1 cellular context compared by ENCODE assay signal in the genomic region with DNA sequence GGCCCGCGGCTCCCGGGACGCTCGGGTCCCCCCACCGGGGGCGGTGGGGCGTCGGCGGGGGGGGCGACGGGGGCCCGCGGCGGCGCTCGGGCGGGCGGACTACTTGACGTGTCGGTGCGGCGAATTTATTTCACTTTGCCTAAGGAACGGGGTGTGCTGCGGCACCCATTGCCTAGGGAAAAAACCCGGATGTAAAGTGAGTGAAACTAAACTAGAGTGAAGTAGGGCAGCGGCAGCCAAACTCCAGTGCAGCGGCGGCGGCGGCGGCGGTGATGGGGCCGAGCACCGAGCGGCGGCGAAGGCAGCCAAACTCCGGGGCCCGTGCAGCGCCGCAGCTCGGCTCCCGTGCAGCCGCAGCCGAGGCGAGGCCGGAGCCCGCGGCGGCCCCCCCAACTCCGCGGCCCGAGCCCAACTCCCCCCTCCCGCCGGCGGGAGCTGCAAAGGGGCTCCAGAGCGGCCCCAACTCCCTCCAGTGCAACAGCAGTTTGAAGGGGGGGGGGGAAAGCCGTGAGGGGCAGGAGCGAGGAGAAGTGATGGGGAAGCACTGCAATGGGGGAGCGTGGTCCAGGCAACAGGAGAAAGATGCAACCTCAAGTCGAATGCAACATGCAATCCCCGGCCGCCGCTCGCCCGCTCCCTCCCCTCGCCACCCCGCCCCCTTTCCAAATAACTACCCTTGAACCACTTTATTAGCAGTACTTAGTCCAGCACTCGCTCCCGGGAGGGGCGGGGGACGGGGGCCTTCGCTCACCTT.
TF ChIP-seq lines count a peak whose summit lies in the region.

No MANE protein-coding gene starts in this region.

TF ChIP-seq in HepG2, 621 proteins besides CTCF, POLR2A, EP300 and RAD21 (continued from another document and continues in another):
- TF ChIP-seq, protein P1, sequence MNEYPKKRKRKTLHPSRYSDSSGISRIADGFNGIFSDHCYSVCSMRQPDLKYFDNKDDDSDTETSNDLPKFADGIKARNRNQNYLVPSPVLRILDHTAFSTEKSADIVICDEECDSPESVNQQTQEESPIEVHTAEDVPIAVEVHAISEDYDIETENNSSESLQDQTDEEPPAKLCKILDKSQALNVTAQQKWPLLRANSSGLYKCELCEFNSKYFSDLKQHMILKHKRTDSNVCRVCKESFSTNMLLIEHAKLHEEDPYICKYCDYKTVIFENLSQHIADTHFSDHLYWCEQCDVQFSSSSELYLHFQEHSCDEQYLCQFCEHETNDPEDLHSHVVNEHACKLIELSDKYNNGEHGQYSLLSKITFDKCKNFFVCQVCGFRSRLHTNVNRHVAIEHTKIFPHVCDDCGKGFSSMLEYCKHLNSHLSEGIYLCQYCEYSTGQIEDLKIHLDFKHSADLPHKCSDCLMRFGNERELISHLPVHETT (CRISPR knock-in tag; conservative IDR thresholded peaks at IDR 0.05) = peak; percentile 72
- TF ChIP-seq ZNF343 (CRISPR knock-in tag; IDR thresholded peaks at IDR 0.05) (no peak), TARDBP (CRISPR knock-in tag; IDR thresholded peaks at IDR 0.05) (no peak), ZNF773 (CRISPR knock-in tag; IDR thresholded peaks at IDR 0.05; ENCODE audit: borderline replicate concordance) (no peak), SP2 (CRISPR knock-in tag; IDR thresholded peaks at IDR 0.05) (no peak), ZNF382 (CRISPR knock-in tag; IDR thresholded peaks at IDR 0.05; ENCODE audit: borderline replicate concordance) (no peak), KDM6A (CRISPR knock-in tag; IDR thresholded peaks at IDR 0.05; ENCODE audit: low read depth) (no peak), ZNF749 (CRISPR knock-in tag; IDR thresholded peaks at IDR 0.05; ENCODE audit: borderline replicate concordance) (no peak), SP1 (IDR thresholded peaks at IDR 0.05) (no peak), SP1 (CRISPR knock-in tag; IDR thresholded peaks at IDR 0.05) (no peak), DR1 (CRISPR knock-in tag; IDR thresholded peaks at IDR 0.05) (no peak), NFE2L2 (IDR thresholded peaks at IDR 0.05; ENCODE audit: low read length) (no peak), GATAD1 (CRISPR knock-in tag; IDR thresholded peaks at IDR 0.05) (no peak), ZNF432 (CRISPR knock-in tag; IDR thresholded peaks at IDR 0.05; ENCODE audit: borderline replicate concordance) (no peak), PCBP2 (optimal IDR thresholded peaks at IDR 0.05; ENCODE audit: low read depth, low read length, poor library complexity, severe bottlenecking) (no peak), SRSF1 (optimal IDR thresholded peaks at IDR 0.05; ENCODE audit: low read depth, low read length) (peak; percentile 34), KDM2A (CRISPR knock-in tag; IDR thresholded peaks at IDR 0.05; ENCODE audit: borderline replicate concordance, low read depth) (peak; percentile 11; the same call in 1 of the 2 replicates), ZNF598 (CRISPR knock-in tag; IDR thresholded peaks at IDR 0.05; ENCODE audit: borderline replicate concordance) (no peak), RBAK (CRISPR knock-in tag; IDR thresholded peaks at IDR 0.05) (no peak), HDAC2 (CRISPR knock-in tag; IDR thresholded peaks at IDR 0.05) (no peak), MED1 (CRISPR knock-in tag; IDR thresholded peaks at IDR 0.05) (peak; percentile 27; the same call in 1 of the 2 replicates), CHD2 (IDR thresholded peaks at IDR 0.05; ENCODE audit: low read depth, low read length) (peak; percentile 53), ZFY (CRISPR knock-in tag; IDR thresholded peaks at IDR 0.05) (peak; percentile 65; the same call in 1 of the 2 replicates), ZNF782 (CRISPR knock-in tag; IDR thresholded peaks at IDR 0.05; ENCODE audit: borderline replicate concordance) (no peak), ZNF780A (CRISPR knock-in tag; IDR thresholded peaks at IDR 0.05) (no peak), POLR2AphosphoS5 (IDR thresholded peaks at IDR 0.05; ENCODE audit: low read depth, low read length) (peak; percentile 52), ZNF747 (CRISPR knock-in tag; IDR thresholded peaks at IDR 0.05; ENCODE audit: borderline replicate concordance) (no peak), ARNT2 (CRISPR knock-in tag; IDR thresholded peaks at IDR 0.05; ENCODE audit: low read depth) (peak; percentile 38; the same call in 1 of the 2 replicates), MYNN (CRISPR knock-in tag; IDR thresholded peaks at IDR 0.05; ENCODE audit: low read depth) (no peak), REL (CRISPR knock-in tag; conservative IDR thresholded peaks at IDR 0.05) (no peak), PHF21A (CRISPR knock-in tag; IDR thresholded peaks at IDR 0.05) (peak; percentile 100), GABPA (IDR thresholded peaks at IDR 0.05; ENCODE audit: low read depth, low read length) (no peak), GABPA (CRISPR knock-in tag; IDR thresholded peaks at IDR 0.05; ENCODE audit: low read depth) (no peak), ZFP62 (CRISPR knock-in tag; IDR thresholded peaks at IDR 0.05) (no peak), REPIN1 (CRISPR knock-in tag; IDR thresholded peaks at IDR 0.05; ENCODE audit: borderline replicate concordance, low read depth) (no peak), ZNF331 (CRISPR knock-in tag; IDR thresholded peaks at IDR 0.05) (peak; percentile 12; the same call in 1 of the 2 replicates)
- TF ChIP-seq, protein P2, sequence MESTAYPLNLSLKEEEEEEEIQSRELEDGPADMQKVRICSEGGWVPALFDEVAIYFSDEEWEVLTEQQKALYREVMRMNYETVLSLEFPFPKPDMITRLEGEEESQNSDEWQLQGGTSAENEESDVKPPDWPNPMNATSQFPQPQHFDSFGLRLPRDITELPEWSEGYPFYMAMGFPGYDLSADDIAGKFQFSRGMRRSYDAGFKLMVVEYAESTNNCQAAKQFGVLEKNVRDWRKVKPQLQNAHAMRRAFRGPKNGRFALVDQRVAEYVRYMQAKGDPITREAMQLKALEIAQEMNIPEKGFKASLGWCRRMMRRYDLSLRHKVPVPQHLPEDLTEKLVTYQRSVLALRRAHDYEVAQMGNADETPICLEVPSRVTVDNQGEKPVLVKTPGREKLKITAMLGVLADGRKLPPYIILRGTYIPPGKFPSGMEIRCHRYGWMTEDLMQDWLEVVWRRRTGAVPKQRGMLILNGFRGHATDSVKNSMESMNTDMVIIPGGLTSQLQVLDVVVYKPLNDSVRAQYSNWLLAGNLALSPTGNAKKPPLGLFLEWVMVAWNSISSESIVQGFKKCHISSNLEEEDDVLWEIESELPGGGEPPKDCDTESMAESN (CRISPR knock-in tag; conservative IDR thresholded peaks at IDR 0.05) = 0 out of 2 replicates have a peak, but pooled peaks have one; percentile 36
- TF ChIP-seq, protein P3, sequence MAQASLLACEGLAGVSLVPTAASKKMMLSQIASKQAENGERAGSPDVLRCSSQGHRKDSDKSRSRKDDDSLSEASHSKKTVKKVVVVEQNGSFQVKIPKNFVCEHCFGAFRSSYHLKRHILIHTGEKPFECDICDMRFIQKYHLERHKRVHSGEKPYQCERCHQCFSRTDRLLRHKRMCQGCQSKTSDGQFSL (CRISPR knock-in tag; IDR thresholded peaks at IDR 0.05) = peak; percentile 84
- TF ChIP-seq, protein P4, sequence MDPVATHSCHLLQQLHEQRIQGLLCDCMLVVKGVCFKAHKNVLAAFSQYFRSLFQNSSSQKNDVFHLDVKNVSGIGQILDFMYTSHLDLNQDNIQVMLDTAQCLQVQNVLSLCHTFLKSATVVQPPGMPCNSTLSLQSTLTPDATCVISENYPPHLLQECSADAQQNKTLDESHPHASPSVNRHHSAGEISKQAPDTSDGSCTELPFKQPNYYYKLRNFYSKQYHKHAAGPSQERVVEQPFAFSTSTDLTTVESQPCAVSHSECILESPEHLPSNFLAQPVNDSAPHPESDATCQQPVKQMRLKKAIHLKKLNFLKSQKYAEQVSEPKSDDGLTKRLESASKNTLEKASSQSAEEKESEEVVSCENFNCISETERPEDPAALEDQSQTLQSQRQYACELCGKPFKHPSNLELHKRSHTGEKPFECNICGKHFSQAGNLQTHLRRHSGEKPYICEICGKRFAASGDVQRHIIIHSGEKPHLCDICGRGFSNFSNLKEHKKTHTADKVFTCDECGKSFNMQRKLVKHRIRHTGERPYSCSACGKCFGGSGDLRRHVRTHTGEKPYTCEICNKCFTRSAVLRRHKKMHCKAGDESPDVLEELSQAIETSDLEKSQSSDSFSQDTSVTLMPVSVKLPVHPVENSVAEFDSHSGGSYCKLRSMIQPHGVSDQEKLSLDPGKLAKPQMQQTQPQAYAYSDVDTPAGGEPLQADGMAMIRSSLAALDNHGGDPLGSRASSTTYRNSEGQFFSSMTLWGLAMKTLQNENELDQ (CRISPR knock-in tag; IDR thresholded peaks at IDR 0.05; ENCODE audit: borderline replicate concordance) = no peak
- TF ChIP-seq, protein P5, sequence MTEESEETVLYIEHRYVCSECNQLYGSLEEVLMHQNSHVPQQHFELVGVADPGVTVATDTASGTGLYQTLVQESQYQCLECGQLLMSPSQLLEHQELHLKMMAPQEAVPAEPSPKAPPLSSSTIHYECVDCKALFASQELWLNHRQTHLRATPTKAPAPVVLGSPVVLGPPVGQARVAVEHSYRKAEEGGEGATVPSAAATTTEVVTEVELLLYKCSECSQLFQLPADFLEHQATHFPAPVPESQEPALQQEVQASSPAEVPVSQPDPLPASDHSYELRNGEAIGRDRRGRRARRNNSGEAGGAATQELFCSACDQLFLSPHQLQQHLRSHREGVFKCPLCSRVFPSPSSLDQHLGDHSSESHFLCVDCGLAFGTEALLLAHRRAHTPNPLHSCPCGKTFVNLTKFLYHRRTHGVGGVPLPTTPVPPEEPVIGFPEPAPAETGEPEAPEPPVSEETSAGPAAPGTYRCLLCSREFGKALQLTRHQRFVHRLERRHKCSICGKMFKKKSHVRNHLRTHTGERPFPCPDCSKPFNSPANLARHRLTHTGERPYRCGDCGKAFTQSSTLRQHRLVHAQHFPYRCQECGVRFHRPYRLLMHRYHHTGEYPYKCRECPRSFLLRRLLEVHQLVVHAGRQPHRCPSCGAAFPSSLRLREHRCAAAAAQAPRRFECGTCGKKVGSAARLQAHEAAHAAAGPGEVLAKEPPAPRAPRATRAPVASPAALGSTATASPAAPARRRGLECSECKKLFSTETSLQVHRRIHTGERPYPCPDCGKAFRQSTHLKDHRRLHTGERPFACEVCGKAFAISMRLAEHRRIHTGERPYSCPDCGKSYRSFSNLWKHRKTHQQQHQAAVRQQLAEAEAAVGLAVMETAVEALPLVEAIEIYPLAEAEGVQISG (CRISPR knock-in tag; IDR thresholded peaks at IDR 0.05) = peak; percentile 52; the same call in 1 of the 2 replicates
- TF ChIP-seq, protein P6, sequence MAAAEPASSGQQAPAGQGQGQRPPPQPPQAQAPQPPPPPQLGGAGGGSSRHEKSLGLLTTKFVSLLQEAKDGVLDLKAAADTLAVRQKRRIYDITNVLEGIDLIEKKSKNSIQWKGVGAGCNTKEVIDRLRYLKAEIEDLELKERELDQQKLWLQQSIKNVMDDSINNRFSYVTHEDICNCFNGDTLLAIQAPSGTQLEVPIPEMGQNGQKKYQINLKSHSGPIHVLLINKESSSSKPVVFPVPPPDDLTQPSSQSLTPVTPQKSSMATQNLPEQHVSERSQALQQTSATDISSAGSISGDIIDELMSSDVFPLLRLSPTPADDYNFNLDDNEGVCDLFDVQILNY (CRISPR knock-in tag; conservative IDR thresholded peaks at IDR 0.05) = no peak
- TF ChIP-seq, protein P7, sequence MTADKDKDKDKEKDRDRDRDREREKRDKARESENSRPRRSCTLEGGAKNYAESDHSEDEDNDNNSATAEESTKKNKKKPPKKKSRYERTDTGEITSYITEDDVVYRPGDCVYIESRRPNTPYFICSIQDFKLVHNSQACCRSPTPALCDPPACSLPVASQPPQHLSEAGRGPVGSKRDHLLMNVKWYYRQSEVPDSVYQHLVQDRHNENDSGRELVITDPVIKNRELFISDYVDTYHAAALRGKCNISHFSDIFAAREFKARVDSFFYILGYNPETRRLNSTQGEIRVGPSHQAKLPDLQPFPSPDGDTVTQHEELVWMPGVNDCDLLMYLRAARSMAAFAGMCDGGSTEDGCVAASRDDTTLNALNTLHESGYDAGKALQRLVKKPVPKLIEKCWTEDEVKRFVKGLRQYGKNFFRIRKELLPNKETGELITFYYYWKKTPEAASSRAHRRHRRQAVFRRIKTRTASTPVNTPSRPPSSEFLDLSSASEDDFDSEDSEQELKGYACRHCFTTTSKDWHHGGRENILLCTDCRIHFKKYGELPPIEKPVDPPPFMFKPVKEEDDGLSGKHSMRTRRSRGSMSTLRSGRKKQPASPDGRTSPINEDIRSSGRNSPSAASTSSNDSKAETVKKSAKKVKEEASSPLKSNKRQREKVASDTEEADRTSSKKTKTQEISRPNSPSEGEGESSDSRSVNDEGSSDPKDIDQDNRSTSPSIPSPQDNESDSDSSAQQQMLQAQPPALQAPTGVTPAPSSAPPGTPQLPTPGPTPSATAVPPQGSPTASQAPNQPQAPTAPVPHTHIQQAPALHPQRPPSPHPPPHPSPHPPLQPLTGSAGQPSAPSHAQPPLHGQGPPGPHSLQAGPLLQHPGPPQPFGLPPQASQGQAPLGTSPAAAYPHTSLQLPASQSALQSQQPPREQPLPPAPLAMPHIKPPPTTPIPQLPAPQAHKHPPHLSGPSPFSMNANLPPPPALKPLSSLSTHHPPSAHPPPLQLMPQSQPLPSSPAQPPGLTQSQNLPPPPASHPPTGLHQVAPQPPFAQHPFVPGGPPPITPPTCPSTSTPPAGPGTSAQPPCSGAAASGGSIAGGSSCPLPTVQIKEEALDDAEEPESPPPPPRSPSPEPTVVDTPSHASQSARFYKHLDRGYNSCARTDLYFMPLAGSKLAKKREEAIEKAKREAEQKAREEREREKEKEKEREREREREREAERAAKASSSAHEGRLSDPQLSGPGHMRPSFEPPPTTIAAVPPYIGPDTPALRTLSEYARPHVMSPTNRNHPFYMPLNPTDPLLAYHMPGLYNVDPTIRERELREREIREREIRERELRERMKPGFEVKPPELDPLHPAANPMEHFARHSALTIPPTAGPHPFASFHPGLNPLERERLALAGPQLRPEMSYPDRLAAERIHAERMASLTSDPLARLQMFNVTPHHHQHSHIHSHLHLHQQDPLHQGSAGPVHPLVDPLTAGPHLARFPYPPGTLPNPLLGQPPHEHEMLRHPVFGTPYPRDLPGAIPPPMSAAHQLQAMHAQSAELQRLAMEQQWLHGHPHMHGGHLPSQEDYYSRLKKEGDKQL (CRISPR knock-in tag; IDR thresholded peaks at IDR 0.05; ENCODE audit: low read depth) = no peak
- TF ChIP-seq, protein P8, sequence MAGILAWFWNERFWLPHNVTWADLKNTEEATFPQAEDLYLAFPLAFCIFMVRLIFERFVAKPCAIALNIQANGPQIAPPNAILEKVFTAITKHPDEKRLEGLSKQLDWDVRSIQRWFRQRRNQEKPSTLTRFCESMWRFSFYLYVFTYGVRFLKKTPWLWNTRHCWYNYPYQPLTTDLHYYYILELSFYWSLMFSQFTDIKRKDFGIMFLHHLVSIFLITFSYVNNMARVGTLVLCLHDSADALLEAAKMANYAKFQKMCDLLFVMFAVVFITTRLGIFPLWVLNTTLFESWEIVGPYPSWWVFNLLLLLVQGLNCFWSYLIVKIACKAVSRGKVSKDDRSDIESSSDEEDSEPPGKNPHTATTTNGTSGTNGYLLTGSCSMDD (CRISPR knock-in tag; IDR thresholded peaks at IDR 0.05) = no peak
